Comparison of ENCODE assay signal across 8 cellular contexts in the genomic region with DNA sequence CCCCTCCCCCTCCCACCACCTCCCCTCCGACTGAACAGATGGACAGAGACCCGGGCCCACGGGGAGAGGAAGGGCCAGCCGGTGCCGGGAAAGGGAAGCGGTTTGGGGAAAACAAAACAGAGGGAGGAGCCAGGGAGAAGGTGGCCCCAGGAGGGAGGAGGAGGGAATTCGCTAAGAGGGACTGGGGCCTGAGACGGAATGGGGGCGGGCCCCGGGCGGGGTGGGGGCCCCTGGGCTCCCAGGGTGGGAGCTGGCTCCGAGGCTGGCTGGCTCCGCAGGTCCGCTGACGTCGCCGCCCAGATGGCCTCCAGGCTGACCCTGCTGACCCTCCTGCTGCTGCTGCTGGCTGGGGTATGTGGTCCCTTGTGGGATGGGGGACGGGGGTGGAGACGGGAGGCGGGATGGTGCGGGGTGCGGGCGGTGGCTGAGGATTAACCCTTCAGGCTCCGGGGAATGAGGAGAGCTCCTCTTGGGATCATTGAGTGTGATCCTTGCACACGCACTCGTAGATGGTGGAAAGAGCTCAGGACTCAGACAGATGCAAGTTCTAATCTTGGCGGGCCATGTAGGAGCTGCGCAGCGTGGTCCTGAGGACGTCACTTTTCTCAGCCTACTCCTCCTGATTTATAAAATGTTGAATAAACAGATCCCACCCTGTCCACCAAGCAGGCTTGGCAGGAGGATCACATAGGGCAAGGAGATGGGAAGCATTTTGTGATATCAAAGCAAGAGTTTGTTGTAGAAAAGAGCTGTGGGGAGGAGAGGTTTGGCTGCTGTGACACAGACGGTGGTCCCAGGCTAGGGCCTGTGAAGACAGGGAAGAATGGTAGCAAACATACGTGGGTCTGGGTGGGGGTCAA. TPM values are rescaled to one million over a fixed set of nuclear protein-coding genes. Genes with fewer than 3 reads are reported as not detected.
DNase-seq lines count a peak whose midpoint lies in the region; ATAC-seq, FAIRE-seq and TF ChIP-seq lines count a peak whose summit lies in the region.

No MANE protein-coding gene starts in this region.

- H3K4me3 Mint-ChIP-seq in neural progenitor cell: peak overlapping the region; percentile 78

- TF ChIP-seq POLR2A in Peyer's patch (IDR thresholded peaks at IDR 0.05): no peak

- peaks cover 14% of the 10 kb centered on the region for H3K36me3 Mint-ChIP-seq in neural progenitor cell

- H3K9ac ChIP-seq in neural progenitor cell: no peak overlapping the region

- H3K27me3 ChIP-seq in Peyer's patch (no peaks in the 10 kb centered on the region), neural progenitor cell (no peaks in the 10 kb centered on the region)

- TF ChIP-seq CTCF in AG09309 (IDR thresholded peaks at IDR 0.05; ENCODE audit: control insufficient read depth, insufficient read depth, low read depth, low read length, missing control alignments): no peak
- TF ChIP-seq CTCF in Peyer's patch (IDR thresholded peaks at IDR 0.05): no peak
- no peak for TF ChIP-seq CTCF in neural progenitor cell (IDR thresholded peaks at IDR 0.05)

- peak overlapping the region; percentile 47 for H3K4me3 ChIP-seq in AG09309 (ENCODE audit: control insufficient read depth, low read depth, low read length)
- peak overlapping the region; percentile 20 to 58 (median 44) for H3K4me3 ChIP-seq in Peyer's patch
- peak overlapping the region; percentile 56 for H3K4me3 ChIP-seq in neural progenitor cell

- H3K4me2 ChIP-seq in neural progenitor cell: peak overlapping the region; percentile 76

- FAIRE-seq in frontal cortex (lab: Jason Lieb, UNC): no peak

- H3K79me2 ChIP-seq in neural progenitor cell (ENCODE audit: low read depth): peaks cover 20% of the 10 kb centered on the region

- H3K4me1 ChIP-seq in Peyer's patch: no peaks in the 10 kb centered on the region
- peaks cover 50% of the 10 kb centered on the region for H3K4me1 ChIP-seq in neural progenitor cell

- peaks cover 8% of the 10 kb centered on the region for H3K27me3 Mint-ChIP-seq in neural progenitor cell (ENCODE audit: insufficient read depth, low read depth)

- no peaks in the 10 kb centered on the region for H4K20me1 ChIP-seq in neural progenitor cell (ENCODE audit: low read depth)

- H2AFZ ChIP-seq in neural progenitor cell (replicated peaks): no peak overlapping the region

- H3K9me3 Mint-ChIP-seq in neural progenitor cell: no peaks in the 10 kb centered on the region

- H3K4me1 Mint-ChIP-seq in neural progenitor cell: peaks cover 54% of the 10 kb centered on the region

- H3K27ac ChIP-seq in Peyer's patch: peak overlapping the region; percentile 55 to 90 (median 84)
- peak overlapping the region; percentile 97 for H3K27ac ChIP-seq in neural progenitor cell

- H3K27ac Mint-ChIP-seq in neural progenitor cell: peak overlapping the region; percentile 99

- H3K9me3 ChIP-seq in Peyer's patch (no peaks in the 10 kb centered on the region), neural progenitor cell (ENCODE audit: low read depth) (no peaks in the 10 kb centered on the region)

- DNase-seq in AG09309 (ENCODE audit: low read depth): no peak
- peak in 2 of 3 donors; percentile 62 to 69 for DNase-seq in Peyer's patch
- DNase-seq in frontal cortex (ENCODE audit: low spot score in 2 of 2): peak; percentile 44 to 79
- peak; percentile 98 for DNase-seq in neural progenitor cell (ENCODE audit: low spot score)
- no peak for DNase-seq in DMS79 treated with DMSO at 0.1 percent for 48 hours (lab: John Stamatoyannopoulos, UW)
- no peak for DNase-seq in stimulated activated CD4-positive, alpha-beta T cell treated with anti-CD3 and anti-CD28 coated beads, Interleukin-15, amount 100 ng/mL, for 24 hours

- H3F3A ChIP-seq in neural progenitor cell (ENCODE audit: low read depth): peaks cover 45% of the 10 kb centered on the region

- H3K36me3 ChIP-seq in Peyer's patch (no peaks in the 10 kb centered on the region), neural progenitor cell (no peaks in the 10 kb centered on the region)

- ATAC-seq in GM18517 (IDR thresholded peaks at IDR 0.05; ENCODE audit: unreplicated experiment): no peak
- no peak for ATAC-seq in HG02981 (IDR thresholded peaks at IDR 0.05; ENCODE audit: unreplicated experiment)

RNA-seq across cellular contexts. Expression of gene SERPING1, which starts 0.7 kb away (rescaled TPM):
- total RNA-seq in Peyer's patch: 100 to 1,000 TPM in 2 of 4 donors, 10 to 100 TPM in 2; 29.9 to 158 (median 93.1) TPM
- 7.3 TPM for total RNA-seq in frontal cortex
- total RNA-seq in neural progenitor cell (ENCODE audit: low replicate concordance): 46.0 and 68.1 TPM in 2 replicates

RNA-seq across cellular contexts. Expression of gene UBE2L6, which starts 30.7 kb away (rescaled TPM):
- total RNA-seq in Peyer's patch (10 to 100 TPM; 15.6 to 66.0 (median 25.1) TPM), frontal cortex (57.9 TPM), neural progenitor cell (ENCODE audit: low replicate concordance) (76.2 and 112 TPM in 2 replicates)

RNA-seq across cellular contexts. Expression of gene YPEL4, which starts 51.5 kb away (rescaled TPM):
- 1 to 10 TPM in 1 of 4 donors, under 1 TPM in 3; 0.35 to 2.5 (median 0.71) TPM for total RNA-seq in Peyer's patch
- total RNA-seq in frontal cortex: 5.3 TPM
- 0.22 TPM in 1 of 2 replicates, not detected in the other for total RNA-seq in neural progenitor cell (ENCODE audit: low replicate concordance)

RNA-seq across cellular contexts. Expression of gene CLP1, which starts 59.4 kb away (rescaled TPM):
- 10 to 100 TPM in 3 of 4 donors, 1 to 10 TPM in 1; 9.1 to 16.1 (median 12.8) TPM for total RNA-seq in Peyer's patch
- total RNA-seq in frontal cortex: 17.1 TPM
- 18.0 TPM in 2 replicates for total RNA-seq in neural progenitor cell (ENCODE audit: low replicate concordance)

Comparison
In these comparisons a context has a peak if more than half of its experiments do, and no peak if none do; other contexts are left out.
1. DNase-seq: peak in Peyer's patch (2 of 3), frontal cortex (2 of 2) and neural progenitor cell (single experiment); none in AG09309 (single experiment), DMS79 treated with DMSO at 0.1 percent for 48 hours (single experiment) and stimulated activated CD4-positive, alpha-beta T cell treated with anti-CD3 and anti-CD28 coated beads, Interleukin-15, amount 100 ng/mL, for 24 hours (single experiment).
2. Peak in every context shown above with its lines, with median percentiles within 50 percentile points of each other: H3K4me3 ChIP-seq.